18 cellular contexts compared by ENCODE assay signal in the genomic region with DNA sequence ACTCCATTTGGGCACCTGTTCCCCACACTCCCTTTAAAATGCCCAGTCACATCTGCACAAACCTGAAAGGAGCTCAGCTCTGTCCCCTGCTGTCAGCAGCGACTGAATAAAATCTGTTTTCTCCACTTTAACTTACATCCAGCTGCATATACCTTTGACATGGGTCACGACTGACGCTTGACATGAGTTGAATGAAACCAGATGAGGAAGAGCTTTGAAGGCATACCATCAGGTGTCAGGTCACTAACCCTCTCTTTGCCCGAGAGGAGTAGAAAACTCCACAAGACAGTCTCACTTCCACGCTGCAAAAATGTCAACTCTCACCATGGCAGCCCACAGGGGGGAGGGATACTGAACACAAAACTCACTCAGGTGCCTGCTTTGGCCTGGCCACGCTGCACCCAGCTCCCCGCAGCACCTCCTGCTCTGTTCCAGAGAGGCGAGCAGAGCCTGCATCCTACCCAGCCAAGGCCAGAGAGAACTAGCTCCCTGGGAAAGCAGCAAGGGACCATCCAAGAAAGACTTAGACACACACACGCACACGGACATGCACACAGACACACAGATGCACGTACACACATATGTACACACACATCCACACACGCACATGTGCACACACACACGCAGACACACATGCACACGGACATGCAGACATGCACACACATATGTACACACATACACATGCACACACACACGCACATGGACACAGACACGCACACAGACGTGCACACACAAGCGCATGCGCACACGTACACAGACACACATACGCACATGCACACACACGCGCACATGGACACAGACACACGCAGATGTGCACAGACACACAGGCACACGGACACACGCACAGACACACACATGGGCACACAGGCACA.
DNase-seq lines count a peak whose midpoint lies in the region; ATAC-seq and TF ChIP-seq lines count a peak whose summit lies in the region.
"Had no signal": no experiment of that assay in that cellular context is flagged by ENCODE, and none has a peak within 500 bp of the region (broad histone marks: within the 10 kb centered on the region; RNA-seq: fewer than 3 reads in every experiment).

No MANE protein-coding gene starts in this region.

- H3K36me3 ChIP-seq in suprapubic skin, result peaks cover 13% of the 10 kb centered on the region
- H3K36me3 ChIP-seq: adrenal gland had no signal

- no peak overlapping the region for H3K27ac ChIP-seq in suprapubic skin
- H3K27ac ChIP-seq: adrenal gland, epithelial cell of prostate, transverse colon had no signal

- no peaks in the 10 kb centered on the region for H3K27me3 ChIP-seq in suprapubic skin
- H3K27me3 ChIP-seq: adrenal gland, transverse colon had no signal

- DNase-seq in activated naive CD8-positive, alpha-beta T cell treated with anti-CD3 and anti-CD28 coated beads, Interleukin-2, amount 10 ng/mL, durations not matched to agents 7 days and 5 days, result peak; percentile 24
- no peak for DNase-seq in activated naive CD8-positive, alpha-beta T cell treated with anti-CD3 and anti-CD28 coated beads, Interleukin-2, amount 50 U/mL, for 24 hours
- DNase-seq in activated B cell treated with CpG ODN at 0.5 μM for 24 hours, result no peak
- DNase-seq in mesenteric fat pad (ENCODE audit: low spot score), result peak; percentile 71
- DNase-seq in suprapubic skin (ENCODE audit: low spot score in 2 of 2), result peak; percentile 17 to 28
- DNase-seq in middle frontal gyrus (ENCODE audit: extremely low spot score, low spot score), result no peak
- no peak for DNase-seq in NCI-H187 treated with DMSO at 0.1 percent for 48 hours (lab: John Stamatoyannopoulos, UW)
- DNase-seq in head of caudate nucleus, result no peak
- DNase-seq: ACHN; activated CD4-positive, alpha-beta T cell treated with anti-CD3 and anti-CD28 coated beads for 1 hour; activated T-cell treated with anti-CD3 and anti-CD28 coated beads for 4 hours; NCI-H774; stimulated activated CD8-positive, alpha-beta memory T cell treated with anti-CD3 and anti-CD28 coated beads, Interleukin-4, amount 100 ng/mL, for 48 hours; T-helper 17 cell had no signal

- no peak for TF ChIP-seq CTCF in activated B cell treated with CpG ODN at 0.5 μM for 24 hours (IDR thresholded peaks at IDR 0.05)
- no peak for TF ChIP-seq CTCF in suprapubic skin (IDR thresholded peaks at IDR 0.05)

- H3K4me1 Mint-ChIP-seq in activated naive CD8-positive, alpha-beta T cell treated with anti-CD3 and anti-CD28 coated beads, Interleukin-2, amount 10 ng/mL, durations not matched to agents 7 days and 5 days, result peaks cover 46% of the 10 kb centered on the region
- H3K4me1 Mint-ChIP-seq in activated naive CD8-positive, alpha-beta T cell treated with anti-CD3 and anti-CD28 coated beads, Interleukin-2, amount 50 U/mL, for 24 hours, result peaks cover 53% of the 10 kb centered on the region
- peaks cover 56% of the 10 kb centered on the region for H3K4me1 Mint-ChIP-seq in activated B cell treated with CpG ODN at 0.5 μM for 24 hours

- TF ChIP-seq EP300 in suprapubic skin (IDR thresholded peaks at IDR 0.05), result no peak

- intact Hi-C loops in activated B cell treated with CpG ODN at 0.5 μM for 24 hours (cut with micrococcal nuclease), result no loop called here
- intact Hi-C loops in head of caudate nucleus (cut with DNase I), result no loop called here

- no peaks in the 10 kb centered on the region for H3K9me3 ChIP-seq in suprapubic skin
- H3K9me3 ChIP-seq: adrenal gland, transverse colon had no signal

- TF ChIP-seq POLR2A in suprapubic skin (IDR thresholded peaks at IDR 0.05), result no peak

- WGBS in suprapubic skin, result 95% methylated on average over 24 of the region's 26 CpGs

- peaks cover 7% of the 10 kb centered on the region for H3K4me1 ChIP-seq in suprapubic skin
- H3K4me1 ChIP-seq: adrenal gland had no signal

- peak overlapping the region; percentile 18 for H3K27ac Mint-ChIP-seq in activated naive CD8-positive, alpha-beta T cell treated with anti-CD3 and anti-CD28 coated beads, Interleukin-2, amount 10 ng/mL, durations not matched to agents 7 days and 5 days
- H3K27ac Mint-ChIP-seq in activated naive CD8-positive, alpha-beta T cell treated with anti-CD3 and anti-CD28 coated beads, Interleukin-2, amount 50 U/mL, for 24 hours, result no peak overlapping the region
- no peak overlapping the region for H3K27ac Mint-ChIP-seq in activated B cell treated with CpG ODN at 0.5 μM for 24 hours
- H3K27ac Mint-ChIP-seq: T-helper 17 cell had no signal

- peaks cover 7% of the 10 kb centered on the region for H3K36me3 Mint-ChIP-seq in activated naive CD8-positive, alpha-beta T cell treated with anti-CD3 and anti-CD28 coated beads, Interleukin-2, amount 10 ng/mL, durations not matched to agents 7 days and 5 days
- peaks cover 9% of the 10 kb centered on the region for H3K36me3 Mint-ChIP-seq in activated naive CD8-positive, alpha-beta T cell treated with anti-CD3 and anti-CD28 coated beads, Interleukin-2, amount 50 U/mL, for 24 hours (ENCODE audit: low read depth)
- H3K36me3 Mint-ChIP-seq in activated B cell treated with CpG ODN at 0.5 μM for 24 hours (ENCODE audit: low read depth), result peaks cover 14% of the 10 kb centered on the region

- CTCF ChIA-PET in activated B cell treated with CpG ODN at 0.5 μM for 24 hours (lab: Charles Lee), result interaction anchor here (0.6 kb wide), 1 partner anchor 112 kb away, joined by 3 read pairs; no protein-coding TSS in a partner anchor

- peaks cover 2% of the 10 kb centered on the region for H3K9me3 Mint-ChIP-seq in activated naive CD8-positive, alpha-beta T cell treated with anti-CD3 and anti-CD28 coated beads, Interleukin-2, amount 10 ng/mL, durations not matched to agents 7 days and 5 days
- H3K9me3 Mint-ChIP-seq in activated naive CD8-positive, alpha-beta T cell treated with anti-CD3 and anti-CD28 coated beads, Interleukin-2, amount 50 U/mL, for 24 hours, result no peaks in the 10 kb centered on the region
- no peaks in the 10 kb centered on the region for H3K9me3 Mint-ChIP-seq in activated B cell treated with CpG ODN at 0.5 μM for 24 hours
- H3K9me3 Mint-ChIP-seq: immature natural killer cell had no signal

- H3K4me3 Mint-ChIP-seq in activated naive CD8-positive, alpha-beta T cell treated with anti-CD3 and anti-CD28 coated beads, Interleukin-2, amount 10 ng/mL, durations not matched to agents 7 days and 5 days, result peak overlapping the region; percentile 5
- H3K4me3 Mint-ChIP-seq in activated naive CD8-positive, alpha-beta T cell treated with anti-CD3 and anti-CD28 coated beads, Interleukin-2, amount 50 U/mL, for 24 hours, result no peak overlapping the region
- peak overlapping the region; percentile 41 for H3K4me3 Mint-ChIP-seq in activated B cell treated with CpG ODN at 0.5 μM for 24 hours
- H3K4me3 Mint-ChIP-seq: T-helper 17 cell had no signal

- no peaks in the 10 kb centered on the region for H3K27me3 Mint-ChIP-seq in activated naive CD8-positive, alpha-beta T cell treated with anti-CD3 and anti-CD28 coated beads, Interleukin-2, amount 10 ng/mL, durations not matched to agents 7 days and 5 days
- H3K27me3 Mint-ChIP-seq in activated naive CD8-positive, alpha-beta T cell treated with anti-CD3 and anti-CD28 coated beads, Interleukin-2, amount 50 U/mL, for 24 hours, result no peaks in the 10 kb centered on the region
- no peaks in the 10 kb centered on the region for H3K27me3 Mint-ChIP-seq in activated B cell treated with CpG ODN at 0.5 μM for 24 hours
- H3K27me3 Mint-ChIP-seq: T-helper 17 cell had no signal

- no peak overlapping the region for H3K4me3 ChIP-seq in suprapubic skin
- H3K4me3 ChIP-seq: adrenal gland, transverse colon had no signal

- no peak for ATAC-seq in activated naive CD8-positive, alpha-beta T cell treated with anti-CD3 and anti-CD28 coated beads, Interleukin-2, amount 10 ng/mL, durations not matched to agents 7 days and 5 days (ENCODE audit: low read depth)
- no peak for ATAC-seq in activated naive CD8-positive, alpha-beta T cell treated with anti-CD3 and anti-CD28 coated beads, Interleukin-2, amount 50 U/mL, for 24 hours
- no peak for ATAC-seq in activated B cell treated with CpG ODN at 0.5 μM for 24 hours (ENCODE audit: low read depth)
- ATAC-seq: T-helper 17 cell had no signal

- POLR2A ChIA-PET in activated naive CD8-positive, alpha-beta T cell treated with anti-CD3 and anti-CD28 coated beads, Interleukin-2, amount 10 ng/mL, durations not matched to agents 7 days and 5 days (lab: Charles Lee), result interaction anchor here (1.1 kb wide), 1 partner anchor 24 kb away, joined by 4 read pairs; no protein-coding TSS in a partner anchor
- POLR2A ChIA-PET in activated B cell treated with CpG ODN at 0.5 μM for 24 hours (lab: Charles Lee), result interaction anchor here (0.7 to 1.3 kb wide), 5 partner anchors 23 to 312 kb away, joined by 3 to 5 read pairs (median 3); a partner anchor contains a TSS

Comparison
In these comparisons a context has a peak if more than half of its experiments do, and no peak if none do; other contexts are left out.
1. DNase-seq: peak in activated naive CD8-positive, alpha-beta T cell treated with anti-CD3 and anti-CD28 coated beads, Interleukin-2, amount 10 ng/mL, durations not matched to agents 7 days and 5 days (single experiment), mesenteric fat pad (single experiment) and suprapubic skin (2 of 2); none in activated naive CD8-positive, alpha-beta T cell treated with anti-CD3 and anti-CD28 coated beads, Interleukin-2, amount 50 U/mL, for 24 hours (single experiment), activated B cell treated with CpG ODN at 0.5 μM for 24 hours (single experiment), middle frontal gyrus (single experiment), NCI-H187 treated with DMSO at 0.1 percent for 48 hours (single experiment) and head of caudate nucleus (0 of 42).